ENCODE assay signal across 8 cellular contexts in the genomic region with DNA sequence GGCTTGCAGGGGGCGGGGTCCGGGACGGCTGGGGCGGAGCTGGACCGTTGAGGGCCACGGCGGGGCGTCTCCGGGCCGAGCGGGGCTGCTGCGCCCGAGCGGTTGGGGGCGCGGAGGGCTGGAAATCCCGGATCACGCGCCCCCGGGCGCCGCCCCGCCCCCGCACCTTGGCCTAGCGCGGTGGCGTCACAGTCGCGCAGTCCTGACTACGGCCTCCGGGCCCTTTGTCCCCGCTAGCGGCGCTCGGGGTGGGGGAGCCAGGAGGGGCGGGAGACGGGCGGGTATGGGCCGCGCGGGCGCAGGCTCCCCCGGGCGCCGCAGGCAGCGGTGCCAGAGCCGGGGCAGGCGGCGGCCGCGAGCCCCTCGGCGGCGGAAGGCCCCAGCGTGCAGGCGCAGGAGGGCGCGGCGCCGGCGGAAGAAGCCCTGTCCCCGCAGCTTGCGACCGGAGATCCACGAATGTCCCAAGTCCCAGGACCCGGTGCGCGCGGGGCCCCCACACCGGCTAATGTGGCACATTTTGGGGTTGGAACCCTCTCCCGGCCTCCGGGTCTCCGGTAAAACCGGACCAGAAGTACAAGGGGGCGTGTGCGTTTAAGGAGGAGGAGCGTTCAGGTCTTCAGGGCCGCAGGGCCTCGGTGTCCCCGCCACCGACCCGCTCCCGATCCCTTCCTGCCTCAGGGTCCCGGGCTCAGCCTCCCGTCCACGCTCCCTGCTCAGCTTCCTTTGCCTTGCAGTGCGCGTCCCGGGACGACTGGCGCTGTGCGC. TPM values are rescaled to one million over a fixed set of nuclear protein-coding genes. Genes with fewer than 3 reads are reported as not detected.
DNase-seq lines count a peak whose midpoint lies in the region; ATAC-seq and TF ChIP-seq lines count a peak whose summit lies in the region.

No MANE protein-coding gene starts in this region.

- H3K36me3 ChIP-seq in CD4-positive, alpha-beta memory T cell (ENCODE audit: insufficient read depth, low read length) = peaks cover 7% of the 10 kb centered on the region
- H3K36me3 ChIP-seq in osteoblast (ENCODE audit: insufficient read depth, low read length) = peaks cover 26% of the 10 kb centered on the region

- no peak for TF ChIP-seq CTCF in osteoblast (IDR thresholded peaks at IDR 0.05; ENCODE audit: extremely low read depth, low read depth, low read length)

- H3K27me3 Mint-ChIP-seq in CD4-positive, alpha-beta memory T cell = no peaks in the 10 kb centered on the region
- no peaks in the 10 kb centered on the region for H3K27me3 Mint-ChIP-seq in activated naive CD8-positive, alpha-beta T cell treated with anti-CD3 and anti-CD28 coated beads, Interleukin-2, amount 50 U/mL, for 24 hours

- peaks cover 14 to 44% (median 29%) of the 10 kb centered on the region in 4 donors for H3K4me1 Mint-ChIP-seq in CD4-positive, alpha-beta memory T cell
- peaks cover 38% of the 10 kb centered on the region for H3K4me1 Mint-ChIP-seq in activated naive CD8-positive, alpha-beta T cell treated with anti-CD3 and anti-CD28 coated beads, Interleukin-2, amount 50 U/mL, for 24 hours

- H3K27ac ChIP-seq in CD4-positive, alpha-beta memory T cell (ENCODE audit: low read depth, low read length) = peak overlapping the region; percentile 96
- peak overlapping the region; percentile 66 for H3K27ac ChIP-seq in osteoblast (ENCODE audit: low read depth, low read length)

- peak overlapping the region; percentile 83 for H3K4me2 ChIP-seq in osteoblast (ENCODE audit: insufficient read depth, low read length)

- peak overlapping the region; percentile 57 to 85 (median 74) for H3K4me3 Mint-ChIP-seq in CD4-positive, alpha-beta memory T cell
- H3K4me3 Mint-ChIP-seq in activated naive CD8-positive, alpha-beta T cell treated with anti-CD3 and anti-CD28 coated beads, Interleukin-2, amount 50 U/mL, for 24 hours = peak overlapping the region; percentile 76

- ATAC-seq in GM19463 (IDR thresholded peaks at IDR 0.05; ENCODE audit: unreplicated experiment) = peak; percentile 28
- peak; percentile 43 for ATAC-seq in SK-N-SH treated with all-trans-retinoic acid at 6 μM for 48 hours
- ATAC-seq in activated naive CD8-positive, alpha-beta T cell treated with anti-CD3 and anti-CD28 coated beads, Interleukin-2, amount 50 U/mL, for 24 hours = peak; percentile 29
- peak; percentile 49 for ATAC-seq in Right ventricle myocardium superior (ENCODE audit: poor library complexity)

- peaks cover 0 to 10% of the 10 kb centered on the region in 2 donors for H3K36me3 Mint-ChIP-seq in CD4-positive, alpha-beta memory T cell
- peaks cover 4% of the 10 kb centered on the region for H3K36me3 Mint-ChIP-seq in activated naive CD8-positive, alpha-beta T cell treated with anti-CD3 and anti-CD28 coated beads, Interleukin-2, amount 50 U/mL, for 24 hours (ENCODE audit: low read depth)

- peak overlapping the region; percentile 27 to 87 (median 78) for H3K27ac Mint-ChIP-seq in CD4-positive, alpha-beta memory T cell
- H3K27ac Mint-ChIP-seq in activated naive CD8-positive, alpha-beta T cell treated with anti-CD3 and anti-CD28 coated beads, Interleukin-2, amount 50 U/mL, for 24 hours = no peak overlapping the region

- peaks cover 29% of the 10 kb centered on the region for H4K20me1 ChIP-seq in osteoblast (ENCODE audit: insufficient read depth, low read length)

- peaks cover 35% of the 10 kb centered on the region for H3K4me1 ChIP-seq in CD4-positive, alpha-beta memory T cell (ENCODE audit: insufficient read depth, low read length)
- H3K4me1 ChIP-seq in osteoblast (ENCODE audit: insufficient read depth, low read length) = peaks cover 33% of the 10 kb centered on the region

- H3K4me3 ChIP-seq in CD4-positive, alpha-beta memory T cell (ENCODE audit: low read length in 2 of 2) = peak overlapping the region; percentile 36 to 76
- H3K4me3 ChIP-seq in osteoblast (ENCODE audit: insufficient read depth, low read length) = peak overlapping the region; percentile 80

- H3K9me3 ChIP-seq in CD4-positive, alpha-beta memory T cell (ENCODE audit: control insufficient read depth in 1 of 2, low read length in 2 of 2) = no peaks in the 10 kb centered on the region
- no peaks in the 10 kb centered on the region for H3K9me3 ChIP-seq in osteoblast (ENCODE audit: low read depth, low read length)

- intact Hi-C loops in CD4-positive, alpha-beta memory T cell (cut with micrococcal nuclease) = loop anchor here (5.0 kb wide), 1 partner anchor 68 kb away; a partner anchor contains a TSS
- intact Hi-C loops in Right ventricle myocardium superior (cut with DNase I) = loop anchor here (5.0 kb wide), 1 partner anchor 82 kb away; a partner anchor contains a TSS

- no peak overlapping the region for H2AFZ ChIP-seq in osteoblast (ENCODE audit: low read length)

- H3K27me3 ChIP-seq in CD4-positive, alpha-beta memory T cell (ENCODE audit: insufficient read depth, low read length) = no peaks in the 10 kb centered on the region
- no peaks in the 10 kb centered on the region for H3K27me3 ChIP-seq in osteoblast (ENCODE audit: insufficient read depth, low read length)

- POLR2A ChIA-PET in CD4-positive, alpha-beta memory T cell (lab: Charles Lee; ENCODE audit: partially characterized antibody) = interaction anchor here (0.6 to 47.8 kb wide), 20 partner anchors 8 to 165 kb away, joined by 3 to 3893 read pairs (median 4); a partner anchor contains a TSS

- CTCF ChIA-PET in CD4-positive, alpha-beta memory T cell (lab: Charles Lee; ENCODE audit: partially characterized antibody) = interaction anchor here (1.0 kb wide), 1 partner anchor 47 kb away, joined by 3 read pairs; no protein-coding TSS in a partner anchor

- peak; percentile 68 to 80 (median 71) for DNase-seq in CD4-positive, alpha-beta memory T cell
- DNase-seq in HuH-7 (ENCODE audit: low spot score) (peak; percentile 67), Right ventricle myocardium superior (peak; percentile 84), osteoblast (ENCODE audit: insufficient read length, low spot score, missing footprints) (peak; percentile 99), ureter (ENCODE audit: low spot score) (peak; percentile 77)
- DNase-seq in activated naive CD8-positive, alpha-beta T cell treated with anti-CD3 and anti-CD28 coated beads, Interleukin-2, amount 50 U/mL, for 24 hours = peak; percentile 81

- H3K79me2 ChIP-seq in osteoblast (ENCODE audit: insufficient read depth, low read length) = no peaks in the 10 kb centered on the region

- peaks cover 0 to 6% (median 0%) of the 10 kb centered on the region in 8 donors for H3K9me3 Mint-ChIP-seq in CD4-positive, alpha-beta memory T cell
- H3K9me3 Mint-ChIP-seq in activated naive CD8-positive, alpha-beta T cell treated with anti-CD3 and anti-CD28 coated beads, Interleukin-2, amount 50 U/mL, for 24 hours = no peaks in the 10 kb centered on the region

TF ChIP-seq in SK-N-SH treated with all-trans-retinoic acid at 6 μM for 48 hours, 23 proteins besides CTCF, POLR2A, EP300 and RAD21:
- no peak for TF ChIP-seq TOX (CRISPR knock-in tag; IDR thresholded peaks at IDR 0.05; ENCODE audit: borderline replicate concordance)
- no peak for TF ChIP-seq CSDC2 (CRISPR knock-in tag; IDR thresholded peaks at IDR 0.05)
- TF ChIP-seq, protein P1, sequence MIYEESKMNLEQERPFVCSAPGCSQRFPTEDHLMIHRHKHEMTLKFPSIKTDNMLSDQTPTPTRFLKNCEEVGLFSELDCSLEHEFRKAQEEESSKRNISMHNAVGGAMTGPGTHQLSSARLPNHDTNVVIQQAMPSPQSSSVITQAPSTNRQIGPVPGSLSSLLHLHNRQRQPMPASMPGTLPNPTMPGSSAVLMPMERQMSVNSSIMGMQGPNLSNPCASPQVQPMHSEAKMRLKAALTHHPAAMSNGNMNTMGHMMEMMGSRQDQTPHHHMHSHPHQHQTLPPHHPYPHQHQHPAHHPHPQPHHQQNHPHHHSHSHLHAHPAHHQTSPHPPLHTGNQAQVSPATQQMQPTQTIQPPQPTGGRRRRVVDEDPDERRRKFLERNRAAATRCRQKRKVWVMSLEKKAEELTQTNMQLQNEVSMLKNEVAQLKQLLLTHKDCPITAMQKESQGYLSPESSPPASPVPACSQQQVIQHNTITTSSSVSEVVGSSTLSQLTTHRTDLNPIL (CRISPR knock-in tag; IDR thresholded peaks at IDR 0.05; ENCODE audit: low read depth) = no peak
- no peak for TF ChIP-seq ARNTL (CRISPR knock-in tag; IDR thresholded peaks at IDR 0.05; ENCODE audit: borderline replicate concordance, low read depth)
- no peak for TF ChIP-seq ZFP30 (CRISPR knock-in tag; IDR thresholded peaks at IDR 0.05)
- TF ChIP-seq BACH2 (CRISPR knock-in tag; IDR thresholded peaks at IDR 0.05; ENCODE audit: borderline replicate concordance) = no peak

RNA-seq across cellular contexts. Expression of a gene that starts 0.8 kb away (rescaled TPM):
- 100 to 1,000 TPM; 210 to 220 TPM for total RNA-seq in CD4-positive, alpha-beta memory T cell
- polyA plus RNA-seq in CD4-positive, alpha-beta memory T cell = 100 to 1,000 TPM; 399 to 406 TPM
- total RNA-seq in Right ventricle myocardium superior (345 TPM), osteoblast (515 TPM in 2 replicates), ureter (213 TPM)

RNA-seq across cellular contexts. Expression of a gene that starts 9.5 kb away (rescaled TPM):
- 10 to 100 TPM; 76.0 to 80.0 TPM for total RNA-seq in CD4-positive, alpha-beta memory T cell
- polyA plus RNA-seq in CD4-positive, alpha-beta memory T cell = 100 to 1,000 TPM; 167 to 197 TPM
- total RNA-seq in Right ventricle myocardium superior (146 TPM), osteoblast (70.2 and 74.0 TPM in 2 replicates), ureter (138 TPM)

RNA-seq across cellular contexts. Expression of a gene that starts 37.7 kb away (rescaled TPM):
- total RNA-seq in CD4-positive, alpha-beta memory T cell = 100 to 1,000 TPM; 834 to 836 TPM
- polyA plus RNA-seq in CD4-positive, alpha-beta memory T cell = 100 to 1,000 TPM; 222 to 501 TPM
- total RNA-seq in Right ventricle myocardium superior (5.1 TPM), osteoblast (0.59 and 0.72 TPM in 2 replicates), ureter (20.7 TPM)

Comparison
In these comparisons a context has a peak if more than half of its experiments do, and no peak if none do; other contexts are left out.
1. Peak in every context shown above with its lines: DNase-seq, ATAC-seq, H3K4me3 ChIP-seq and H3K27ac ChIP-seq.
2. RNA of a gene that starts 37.7 kb away (total RNA-seq): 834 to 836 TPM in CD4-positive, alpha-beta memory T cell; 20.7 TPM in ureter (single experiment), 5.1 TPM in Right ventricle myocardium superior (single experiment) and 0.59 to 0.72 TPM in osteoblast; every median in the first group is over 10 times any median in the second.